8 cellular contexts compared by ENCODE assay signal in genomic region chr12:108839011-108839889, GRCh38. TPM values are rescaled to one million over a fixed set of nuclear protein-coding genes. Genes with fewer than 3 reads are reported as not detected.
A peak's percentile ranks its signal among the peaks of the same experiment; 100 is the strongest.
DNase-seq lines count a peak whose midpoint lies in the region; ATAC-seq, FAIRE-seq and TF ChIP-seq lines count a peak whose summit lies in the region.

No MANE protein-coding gene starts in this region.

- 81% methylated on average over 6 of the region's 6 CpGs for WGBS in K562 (ENCODE audit: insufficient coverage, low coverage, missing lambda C conversion rate)
- WGBS in liver, result 71% methylated on average over 6 of the region's 6 CpGs
- WGBS in thyroid gland, 2 donors, result 25 to 28% methylated on average over 6 of the region's 6 CpGs

- peaks cover 23% of the 10 kb centered on the region for H3K36me3 Mint-ChIP-seq in activated CD4-positive, alpha-beta T cell treated with anti-CD3 and anti-CD28 coated beads for 36 hours (ENCODE audit: low read depth)

- H3K9me3 Mint-ChIP-seq in activated CD4-positive, alpha-beta T cell treated with anti-CD3 and anti-CD28 coated beads for 36 hours (ENCODE audit: low read depth), result no peaks in the 10 kb centered on the region

- H3K36me3 ChIP-seq in K562 (ENCODE audit: control insufficient read depth, insufficient read depth, low read length) (no peaks in the 10 kb centered on the region; the same call in 2 of the 3 replicates), liver (ENCODE audit: control insufficient read depth in 4 of 4, insufficient read depth in 3 of 4, low read depth in 1 of 4, low read length in 3 of 4) (peaks cover 0 to 8% (median 1%) of the 10 kb centered on the region in 4 donors), thyroid gland (peaks cover 0 to 6% of the 10 kb centered on the region in 2 donors)

- H3K79me2 ChIP-seq in K562 (ENCODE audit: control insufficient read depth, insufficient read depth, low read length), result no peaks in the 10 kb centered on the region

- H3K27ac ChIP-seq in K562 (ENCODE audit: extremely low read depth, low read depth, low read length), result peak overlapping the region; percentile 79
- H3K27ac ChIP-seq in liver (ENCODE audit: low read depth in 1 of 2, low read length in 2 of 2), result peak overlapping the region; percentile 71 to 81
- H3K27ac ChIP-seq in thyroid gland, result peak overlapping the region; percentile 92 to 98 (median 95)

- H3K4me3 ChIP-seq in K562 (no peak overlapping the region), liver (ENCODE audit: low read depth in 1 of 3, low read length in 3 of 3) (no peak overlapping the region), thyroid gland (replicated peaks in 1 of 3) (no peak overlapping the region)

- CTCF ChIA-PET in activated CD4-positive, alpha-beta T cell treated with anti-CD3 and anti-CD28 coated beads for 36 hours (lab: Charles Lee), result interaction anchor here (1.3 kb wide), 1 partner anchor 10 kb away, joined by 3 read pairs; no protein-coding TSS in a partner anchor
- CTCF ChIA-PET in K562 (lab: Yijun Ruan, JAX; ENCODE audit: low intra/inter-chr PET ratio), result no interaction called here

- H4K20me1 ChIP-seq in K562 (replicated peaks; ENCODE audit: control insufficient read depth, insufficient read depth, low read length), result no peaks in the 10 kb centered on the region

- FAIRE-seq in K562 (lab: Jason Lieb, UNC), result no peak

- BruUV-seq in K562 (replicated peaks; lab: Mats Ljungman, UMichigan), result no TSS peak

- no peak for TF ChIP-seq CTCF in K562 (IDR thresholded peaks at IDR 0.05 in 2 of 3, conservative IDR thresholded peaks at IDR 0.05 in 1 of 3; ENCODE audit: insufficient read depth in 2 of 3, low read depth in 1 of 3, low read length in 3 of 3)
- no peak for TF ChIP-seq CTCF in liver (IDR thresholded peaks at IDR 0.05; ENCODE audit: low read depth, low read length, missing input control)
- TF ChIP-seq CTCF in thyroid gland (IDR thresholded peaks at IDR 0.05), result no peak

- H3K27me3 Mint-ChIP-seq in activated CD4-positive, alpha-beta T cell treated with anti-CD3 and anti-CD28 coated beads for 36 hours, result no peaks in the 10 kb centered on the region

- TF ChIP-seq EP300 in K562 (IDR thresholded peaks at IDR 0.05; ENCODE audit: low read length), result no peak

- H3K4me1 Mint-ChIP-seq in activated CD4-positive, alpha-beta T cell treated with anti-CD3 and anti-CD28 coated beads for 36 hours, result peaks cover 36% of the 10 kb centered on the region

- TF ChIP-seq RAD21 in K562 (CRISPR knock-in tag; conservative IDR thresholded peaks at IDR 0.05 in 1 of 2, IDR thresholded peaks at IDR 0.05 in 1 of 2) (no peak), liver (IDR thresholded peaks at IDR 0.05) (no peak)

- H3K4me1 ChIP-seq in K562 (replicated peaks in 1 of 2; ENCODE audit: control insufficient read depth in 2 of 2, insufficient read depth in 2 of 2, low read length in 2 of 2) (peaks cover 10 to 18% of the 10 kb centered on the region in 2 experiments), liver (ENCODE audit: control insufficient read depth in 4 of 4, insufficient read depth in 4 of 4, low read length in 3 of 4) (peaks cover 2 to 27% (median 14%) of the 10 kb centered on the region in 4 donors), thyroid gland (peaks cover 33 to 47% of the 10 kb centered on the region in 2 donors)

- H3K27ac Mint-ChIP-seq in activated CD4-positive, alpha-beta T cell treated with anti-CD3 and anti-CD28 coated beads for 36 hours, result peak overlapping the region; percentile 96

- peak overlapping the region; percentile 79; the same call in 1 of the 2 replicates for H2AFZ ChIP-seq in K562 (ENCODE audit: low read depth, low read length)

- TF ChIP-seq POLR2A in K562 (conservative IDR thresholded peaks at IDR 0.05), result no peak
- no peak for TF ChIP-seq POLR2A in thyroid gland (IDR thresholded peaks at IDR 0.05)

- 0 out of 2 replicates have a peak overlapping the region, but pooled peaks have one; percentile 48 for H3K4me2 ChIP-seq in K562 (ENCODE audit: insufficient read depth, low read length)

- H3K9ac ChIP-seq in K562 (ENCODE audit: insufficient read depth in 1 of 2, low read depth in 2 of 2, low read length in 2 of 2) (peak overlapping the region; percentile 36 to 54), liver (ENCODE audit: low read depth in 1 of 2, low read length in 2 of 2) (peak overlapping the region in 1 of 2 donors; percentile 42)

- no peak for ATAC-seq in activated CD4-positive, alpha-beta T cell treated with anti-CD3 and anti-CD28 coated beads for 36 hours
- no peak for ATAC-seq in K562
- no peak for ATAC-seq in GM18861 (IDR thresholded peaks at IDR 0.05; ENCODE audit: unreplicated experiment)
- no peak for ATAC-seq in HG03442 (IDR thresholded peaks at IDR 0.05; ENCODE audit: unreplicated experiment)

- H3K27me3 ChIP-seq in K562 (ENCODE audit: control insufficient read depth in 2 of 2, insufficient read depth in 2 of 2, low read length in 2 of 2) (no peaks in the 10 kb centered on the region), liver (ENCODE audit: control insufficient read depth in 4 of 4, insufficient read depth in 4 of 4, low read length in 3 of 4) (no peaks in the 10 kb centered on the region), thyroid gland (no peaks in the 10 kb centered on the region)

- in situ Hi-C loops in K562 (cut with MboI), result no loop called here

- no peaks in the 10 kb centered on the region for H3K9me1 ChIP-seq in K562 (ENCODE audit: control insufficient read depth, insufficient read depth, low read length)

- POLR2A ChIA-PET in activated CD4-positive, alpha-beta T cell treated with anti-CD3 and anti-CD28 coated beads for 36 hours (lab: Charles Lee), result interaction anchor here (0.6 to 1.5 kb wide), 4 partner anchors 18 to 305 kb away, joined by 3 to 11 read pairs (median 4); partner anchors contain the start of gene SSH1
- POLR2A ChIA-PET in K562 (lab: Yijun Ruan, JAX), result interaction anchor here (0.7 to 1.4 kb wide), 2 partner anchors 9 to 309 kb away, joined by 3 to 5 read pairs; no protein-coding TSS in a partner anchor

- no peak for DNase-seq in activated CD4-positive, alpha-beta T cell treated with anti-CD3 and anti-CD28 coated beads for 36 hours
- no peak for DNase-seq in activated CD4-positive, alpha-beta T cell treated with anti-CD3 and anti-CD28 coated beads for 48 hours
- DNase-seq in K562 (ENCODE audit: extremely low read depth in 1 of 4, low spot score in 3 of 4) (no peak), thyroid gland (peak; percentile 58 to 61), NCI-H446 treated with DMSO at 0.1 percent for 48 hours (lab: John Stamatoyannopoulos, UW) (no peak)

- H3K4me3 Mint-ChIP-seq in activated CD4-positive, alpha-beta T cell treated with anti-CD3 and anti-CD28 coated beads for 36 hours, result peak overlapping the region; percentile 57

- H3K9me3 ChIP-seq in K562 (replicated peaks; ENCODE audit: control insufficient read depth, insufficient read depth, low read depth, low read length) (no peaks in the 10 kb centered on the region), liver (ENCODE audit: control insufficient read depth in 4 of 4, low read length in 3 of 4) (no peaks in the 10 kb centered on the region), thyroid gland (no peaks in the 10 kb centered on the region)

- intact Hi-C loops in activated CD4-positive, alpha-beta T cell treated with anti-CD3 and anti-CD28 coated beads for 36 hours (cut with DNase I, micrococcal nuclease), result loop anchor here in 1 of 2 experiments (2.0 kb wide), 1 partner anchor 18 kb away; the partner anchor contains the start of gene SSH1
- intact Hi-C loops in K562 (cut with micrococcal nuclease), result no loop called here
- intact Hi-C loops in thyroid gland (cut with DNase I), result no loop called here

RNA-seq across cellular contexts. Expression of gene SSH1, which starts 18.1 kb away (rescaled TPM):
- 10 to 100 TPM; 25.0 to 25.4 TPM for total RNA-seq in activated CD4-positive, alpha-beta T cell treated with anti-CD3 and anti-CD28 coated beads for 36 hours
- 12.8 and 19.4 TPM in 2 replicates for total RNA-seq in K562 (2011; cell fraction: chromatin; rRNA removed; ENCODE audit: low replicate concordance)
- 8.0 and 10.2 TPM in 2 replicates for total RNA-seq in K562 (2011; cell fraction: nucleolus; rRNA removed)
- 7.7 and 9.5 TPM in 2 replicates for total RNA-seq in K562 (2011; cell fraction: nucleoplasm; rRNA removed)
- total RNA-seq in K562 (2014; rRNA removed) (2.0 and 2.9 TPM in 2 replicates), K562 (2014; rRNA removed; fragmentation: Illumina TruSeq; extraction: Trizol) (2.3 and 2.5 TPM in 2 replicates), K562 (2015; rRNA removed; fragmentation: Illumina TruSeq; extraction: Trizol) (1.7 and 2.2 TPM in 2 replicates), K562 (2021) (5.5 and 6.5 TPM in 2 replicates), liver (1 to 10 TPM; 4.7 to 8.5 TPM), thyroid gland (10 to 100 TPM; 13.0 to 26.8 (median 21.7) TPM)
- polyA plus RNA-seq in K562 (2011; rRNA removed) (3.4 and 4.2 TPM in 2 replicates), K562 (2014; fragmentation: Illumina TruSeq; extraction: Trizol) (2.5 and 3.1 TPM in 2 replicates), K562 (2014; fragmentation: Nextera tagmentation; extraction: Ambion mirVana) (under 1 TPM; 0.41 to 0.45 TPM), K562 (2014; rRNA removed) (2.3 and 2.8 TPM in 2 replicates), liver (1 to 10 TPM; 4.5 to 5.6 TPM)
- polyA plus RNA-seq in K562 (2011; cell fraction: cytosol; rRNA removed), result 2.8 and 3.3 TPM in 2 replicates
- polyA plus RNA-seq in K562 (2011; cell fraction: nucleus; rRNA removed), result 4.0 and 4.1 TPM in 2 replicates
- 3.3 and 5.5 TPM in 2 replicates for polyA plus RNA-seq in K562 (2012)
- 4.5 and 5.0 TPM in 2 replicates for polyA minus RNA-seq in K562 (2011; rRNA and poly(A)+ RNA removed)
- polyA minus RNA-seq in K562 (2011; cell fraction: cytosol; rRNA and poly(A)+ RNA removed), result 2.5 and 4.4 TPM in 2 replicates
- polyA minus RNA-seq in K562 (2011; cell fraction: nucleus; rRNA and poly(A)+ RNA removed), result 4.7 and 5.2 TPM in 2 replicates

RNA-seq across cellular contexts. Expression of gene DAO, which starts 40.6 kb away (rescaled TPM):
- total RNA-seq in activated CD4-positive, alpha-beta T cell treated with anti-CD3 and anti-CD28 coated beads for 36 hours, result not detected
- total RNA-seq in K562 (2011; cell fraction: chromatin; rRNA removed; ENCODE audit: low replicate concordance), result not detected in 2 replicates
- total RNA-seq in K562 (2011; cell fraction: nucleolus; rRNA removed), result not detected in 2 replicates
- not detected in 2 replicates for total RNA-seq in K562 (2011; cell fraction: nucleoplasm; rRNA removed)
- total RNA-seq in K562 (2014; rRNA removed), result not detected in 2 replicates
- not detected in 2 replicates for total RNA-seq in K562 (2014; rRNA removed; fragmentation: Illumina TruSeq; extraction: Trizol)
- total RNA-seq in K562 (2015; rRNA removed; fragmentation: Illumina TruSeq; extraction: Trizol), result not detected in 2 replicates
- not detected in 2 replicates for total RNA-seq in K562 (2021)
- not detected in 2 replicates for polyA plus RNA-seq in K562 (2011; rRNA removed)
- polyA plus RNA-seq in K562 (2011; cell fraction: cytosol; rRNA removed), result not detected in 2 replicates
- not detected in 2 replicates for polyA plus RNA-seq in K562 (2011; cell fraction: nucleus; rRNA removed)
- polyA plus RNA-seq in K562 (2012), result not detected in 2 replicates
- polyA plus RNA-seq in K562 (2014; fragmentation: Illumina TruSeq; extraction: Trizol), result not detected in 2 replicates
- polyA plus RNA-seq in K562 (2014; fragmentation: Nextera tagmentation; extraction: Ambion mirVana), result not detected
- not detected in 2 replicates for polyA plus RNA-seq in K562 (2014; rRNA removed)
- polyA minus RNA-seq in K562 (2011; rRNA and poly(A)+ RNA removed), result not detected in 2 replicates
- not detected in 2 replicates for polyA minus RNA-seq in K562 (2011; cell fraction: cytosol; rRNA and poly(A)+ RNA removed)
- not detected in 2 replicates for polyA minus RNA-seq in K562 (2011; cell fraction: nucleus; rRNA and poly(A)+ RNA removed)
- 10 to 100 TPM in 1 of 2 donors, under 1 TPM in 1; 0.84 to 28.3 TPM for total RNA-seq in liver
- 10 to 100 TPM; 17.6 to 51.4 TPM for polyA plus RNA-seq in liver
- total RNA-seq in thyroid gland, result not detected

Comparison
In these comparisons a context has a peak if more than half of its experiments do, and no peak if none do; other contexts are left out.
1. DNase-seq: peak in thyroid gland (2 of 2); none in activated CD4-positive, alpha-beta T cell treated with anti-CD3 and anti-CD28 coated beads for 36 hours (single experiment), activated CD4-positive, alpha-beta T cell treated with anti-CD3 and anti-CD28 coated beads for 48 hours (single experiment), K562 (0 of 4) and NCI-H446 treated with DMSO at 0.1 percent for 48 hours (single experiment).
2. Peak in every context shown above with its lines, with median percentiles within 50 percentile points of each other: H3K27ac ChIP-seq.